ENCODE assay signal across 8 cellular contexts in genomic region chr7:15685358-15686181, GRCh38. TPM values are rescaled to one million over a fixed set of nuclear protein-coding genes. Genes with fewer than 3 reads are reported as not detected.
A peak's percentile ranks its signal among the peaks of the same experiment; 100 is the strongest.
DNase-seq lines count a peak whose midpoint lies in the region; ATAC-seq and TF ChIP-seq lines count a peak whose summit lies in the region.

No MANE protein-coding gene starts in this region.

- TF ChIP-seq CTCF in astrocyte of the cerebellum (IDR thresholded peaks at IDR 0.05; ENCODE audit: low read depth, low read length, missing control alignments), result no peak
- no peak for TF ChIP-seq CTCF in spleen (IDR thresholded peaks at IDR 0.05 in 8 of 11, conservative IDR thresholded peaks at IDR 0.05 in 3 of 11)

- H3K4me1 ChIP-seq in spleen, result peaks cover 0 to 28% (median 9%) of the 10 kb centered on the region in 6 donors

- no peaks in the 10 kb centered on the region for H3K36me3 ChIP-seq in spleen

- intact Hi-C loops in spleen (cut with DNase I; ENCODE audit: low total_unique reads), result no loop called here

- peak overlapping the region; percentile 43 for H3K4me3 ChIP-seq in astrocyte of the cerebellum (ENCODE audit: low read depth, low read length)
- peak overlapping the region; percentile 50 for H3K4me3 ChIP-seq in iPS-18c (ENCODE audit: insufficient read depth, low read depth, low read length)
- peak overlapping the region in 5 of 8 donors; percentile 9 to 52 (median 30) for H3K4me3 ChIP-seq in spleen

- H3K27ac ChIP-seq in spleen, result peak overlapping the region in 1 of 8 donors; percentile 31

- ATAC-seq in GM19397 (IDR thresholded peaks at IDR 0.05; ENCODE audit: unreplicated experiment) (no peak), GM21390 (IDR thresholded peaks at IDR 0.05; ENCODE audit: unreplicated experiment) (no peak)

- 4 to 13% (median 6%) methylated on average over 30 to 50 of the region's 50 CpGs for WGBS in spleen, 5 donors

- in situ Hi-C loops in astrocyte of the cerebellum (cut with HindIII; ENCODE audit: low sequenced_read_pairs), result no loop called here

- H3K9me3 ChIP-seq in iPS-18c (ENCODE audit: control insufficient read depth, insufficient read depth, low read length) (no peaks in the 10 kb centered on the region), spleen (no peaks in the 10 kb centered on the region)

- peaks cover 0 to 66% (median 33%) of the 10 kb centered on the region in 7 donors for H3K27me3 ChIP-seq in spleen (replicated peaks in 1 of 7)

- TF ChIP-seq POLR2A in spleen (IDR thresholded peaks at IDR 0.05), result no peak

- DNase-seq in HCEC 1CT, result peak; percentile 52
- peak; percentile 39 for DNase-seq in astrocyte of the cerebellum (ENCODE audit: low read depth)
- DNase-seq in spleen, result no peak
- no peak for DNase-seq in middle frontal gyrus (ENCODE audit: extremely low spot score, low spot score)
- DNase-seq in HUDEP-2 (lab: John Stamatoyannopoulos, UW; ENCODE audit: unreplicated experiment in 76 of 76), result no peak

RNA-seq across cellular contexts. Expression of gene MEOX2, which starts 0.9 kb away (rescaled TPM):
- 1 to 10 TPM in 1 of 7 donors, under 1 TPM in 5, not detected in 1; 0.60 to 1.0 (median 0.69) TPM for total RNA-seq in spleen
- polyA plus RNA-seq in spleen, result 1 to 10 TPM in 1 of 3 donors, under 1 TPM in 2; 0.24 to 1.2 (median 0.50) TPM

Comparison
In these comparisons a context has a peak if more than half of its experiments do, and no peak if none do; other contexts are left out.
1. DNase-seq: peak in HCEC 1CT (single experiment) and astrocyte of the cerebellum (single experiment); none in spleen (single experiment), middle frontal gyrus (single experiment) and HUDEP-2 (0 of 76).
2. Peak in every context shown above with its lines, with median percentiles within 50 percentile points of each other: H3K4me3 ChIP-seq.